25 cellular contexts compared by ENCODE assay signal in the genomic region with DNA sequence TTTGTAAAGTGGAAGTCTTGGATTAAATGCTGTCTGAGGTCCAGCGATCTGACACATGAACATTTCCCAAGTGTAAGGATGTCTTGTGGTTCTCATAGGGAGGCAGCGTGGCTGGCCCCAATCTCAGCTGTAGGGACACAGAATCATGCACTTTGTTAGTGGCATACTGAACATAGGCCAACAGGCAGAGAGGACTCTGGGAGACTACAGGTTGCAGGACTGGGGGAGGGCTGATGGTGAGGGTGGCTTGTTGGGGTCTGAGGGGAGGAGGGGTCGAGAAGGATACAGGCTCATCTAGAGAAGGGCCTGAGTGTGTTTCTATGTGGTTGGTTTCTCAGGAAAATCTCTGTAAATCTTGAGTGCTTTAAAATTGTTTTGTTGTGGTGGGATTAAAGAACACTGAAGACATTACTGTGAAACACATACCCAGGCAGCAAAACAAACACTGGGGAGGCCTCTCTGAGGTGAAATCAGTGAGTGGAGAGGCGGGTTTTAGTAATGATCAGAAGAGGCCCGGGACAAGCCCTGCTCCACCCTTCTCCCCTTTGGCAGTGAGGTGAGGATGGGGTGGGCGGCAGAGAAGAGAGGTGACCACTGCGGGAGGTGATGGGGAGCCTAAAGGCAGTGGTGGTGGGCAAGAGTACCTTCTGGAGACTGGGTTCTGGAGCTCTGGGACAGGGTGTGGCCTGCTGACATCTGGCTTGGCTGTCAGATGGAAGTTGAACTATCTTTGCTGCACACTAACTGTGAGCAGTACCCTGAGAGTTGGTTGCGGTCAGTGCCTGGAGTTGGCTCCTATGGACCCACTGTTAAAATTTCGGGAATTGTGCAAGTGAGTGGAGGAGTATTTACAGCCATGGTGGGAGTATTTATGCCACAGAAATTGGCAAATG. TPM values are rescaled to one million over a fixed set of nuclear protein-coding genes. Genes with fewer than 3 reads are reported as not detected.
DNase-seq lines count a peak whose midpoint lies in the region; ATAC-seq and TF ChIP-seq lines count a peak whose summit lies in the region.
"Had no signal": no experiment of that assay in that cellular context is flagged by ENCODE, and none has a peak within 500 bp of the region (broad histone marks: within the 10 kb centered on the region; RNA-seq: fewer than 3 reads in every experiment).

No MANE protein-coding gene starts in this region.

- H3K4me3 Mint-ChIP-seq in nephron (peak overlapping the region; percentile 92 to 99 (median 97)), immature natural killer cell (no peak overlapping the region)
- H3K4me3 Mint-ChIP-seq: B cell; stimulated activated naive B cell treated with anti-CD40 and anti-IgM and Interleukin-4, amounts not matched to agents 10 μg/mL and 1 μg/mL and 100 μg/mL, for 72 hours; T-helper 17 cell had no signal

- no peak for ATAC-seq in Right ventricle myocardium inferior
- no peak for ATAC-seq in GM21360 (IDR thresholded peaks at IDR 0.05; ENCODE audit: unreplicated experiment)
- ATAC-seq: left lung; stimulated activated naive B cell treated with anti-CD40 and anti-IgM and Interleukin-4, amounts not matched to agents 10 μg/mL and 1 μg/mL and 100 μg/mL, for 72 hours; T-helper 17 cell had no signal

- H3K4me1 Mint-ChIP-seq in nephron (peaks cover 64% of the 10 kb centered on the region), immature natural killer cell (peaks cover 7 to 12% of the 10 kb centered on the region in 2 donors)

- H3K4me1 ChIP-seq in left ventricle myocardium inferior (peaks cover 79% of the 10 kb centered on the region), vagina (peaks cover 74% of the 10 kb centered on the region)

- TF ChIP-seq POLR2A in vagina (IDR thresholded peaks at IDR 0.05) = no peak

- TF ChIP-seq CTCF in left ventricle myocardium inferior (IDR thresholded peaks at IDR 0.05; ENCODE audit: borderline replicate concordance) (no peak), nephron (IDR thresholded peaks at IDR 0.05; ENCODE audit: unreplicated experiment in 3 of 3) (no peak), vagina (IDR thresholded peaks at IDR 0.05) (no peak)

- H3K27ac Mint-ChIP-seq in nephron = peak overlapping the region; percentile 56 to 75 (median 72)
- no peak overlapping the region for H3K27ac Mint-ChIP-seq in immature natural killer cell
- H3K27ac Mint-ChIP-seq: B cell; IgD-negative memory B cell; stimulated activated naive B cell treated with anti-CD40 and anti-IgM and Interleukin-4, amounts not matched to agents 10 μg/mL and 1 μg/mL and 100 μg/mL, for 72 hours; T-helper 17 cell had no signal

- H3K9me3 ChIP-seq in left ventricle myocardium inferior (replicated peaks) (no peaks in the 10 kb centered on the region), vagina (no peaks in the 10 kb centered on the region)
- H3K9me3 ChIP-seq: left lung had no signal

- peaks cover 40% of the 10 kb centered on the region for H3K36me3 Mint-ChIP-seq in nephron (ENCODE audit: low read depth)
- H3K36me3 Mint-ChIP-seq in immature natural killer cell = no peaks in the 10 kb centered on the region
- H3K36me3 Mint-ChIP-seq: stimulated activated naive B cell treated with anti-CD40 and anti-IgM and Interleukin-4, amounts not matched to agents 10 μg/mL and 1 μg/mL and 100 μg/mL, for 72 hours had no signal

- H3K4me3 ChIP-seq in left ventricle myocardium inferior (peak overlapping the region; percentile 75), vagina (peak overlapping the region in 1 of 2 donors; percentile 19)
- H3K4me3 ChIP-seq: left lung had no signal

- intact Hi-C loops in left ventricle myocardium inferior (cut with micrococcal nuclease) = no loop called here
- intact Hi-C loops in Right ventricle myocardium inferior (cut with DNase I) = loop anchor here (2.0 kb wide), 1 partner anchor 29 kb away; no protein-coding TSS in a partner anchor
- intact Hi-C loops in vagina (cut with DNase I) = no loop called here

- H3K27me3 ChIP-seq in left ventricle myocardium inferior (ENCODE audit: low read depth) = no peaks in the 10 kb centered on the region
- no peaks in the 10 kb centered on the region for H3K27me3 ChIP-seq in vagina
- H3K27me3 ChIP-seq: left lung had no signal

- H3K27me3 Mint-ChIP-seq in nephron (ENCODE audit: low read depth) (no peaks in the 10 kb centered on the region), immature natural killer cell (ENCODE audit: low read depth in 3 of 3) (peaks cover 3 to 15% (median 4%) of the 10 kb centered on the region in 3 donors)

- peak overlapping the region; percentile 87 for H3K27ac ChIP-seq in left ventricle myocardium inferior (replicated peaks)
- H3K27ac ChIP-seq in vagina = peak overlapping the region; percentile 91
- H3K27ac ChIP-seq: epithelial cell of prostate, WERI-Rb-1 had no signal

- no peaks in the 10 kb centered on the region for H3K9me3 Mint-ChIP-seq in nephron
- peaks cover 0 to 3% (median 0%) of the 10 kb centered on the region in 6 donors for H3K9me3 Mint-ChIP-seq in immature natural killer cell
- H3K9me3 Mint-ChIP-seq: IgD-negative memory B cell; stimulated activated naive B cell treated with anti-CD40 and anti-IgM and Interleukin-4, amounts not matched to agents 10 μg/mL and 1 μg/mL and 100 μg/mL, for 72 hours had no signal

- H3K36me3 ChIP-seq in left ventricle myocardium inferior (no peaks in the 10 kb centered on the region), vagina (no peaks in the 10 kb centered on the region)
- H3K36me3 ChIP-seq: left lung had no signal

- DNase-seq in left ventricle myocardium inferior (no peak), Right ventricle myocardium inferior (ENCODE audit: missing footprints) (no peak), vagina (ENCODE audit: extremely low spot score in 2 of 2) (no peak), immature natural killer cell (no peak)
- DNase-seq: 8988T; activated CD4-positive, alpha-beta T cell treated with anti-CD3 and anti-CD28 coated beads, Interleukin-2, amount 50 U/mL, for 4 hours; activated naive CD4-positive, alpha-beta T cell; amygdala; Calu3; central memory CD4-positive, alpha-beta T cell; EL; left lung; NCI-H1694 treated with DMSO at 0.1 percent for 48 hours; NCI-H748 treated with DMSO at 0.1 percent for 48 hours; occipital lobe; OCI-M1; stimulated activated naive B cell treated with anti-CD40 and anti-IgM and Interleukin-4, amounts not matched to agents 10 μg/mL and 1 μg/mL and 100 μg/mL, for 72 hours; T-helper 17 cell; trophoblast cell; WERI-Rb-1 had no signal

RNA-seq across cellular contexts. Expression of a gene that starts 3.3 kb away (rescaled TPM):
- 8.0 TPM for total RNA-seq in left ventricle myocardium inferior
- total RNA-seq in Right ventricle myocardium inferior = 9.5 TPM
- 14.7 TPM for total RNA-seq in vagina
- polyA plus RNA-seq in immature natural killer cell = under 1 TPM in 2 of 3 donors, not detected in 1; 0.18 TPM
- polyA plus RNA-seq: IgD-negative memory B cell had no signal

RNA-seq across cellular contexts. Expression of a gene that starts 27.4 kb away (rescaled TPM):
- total RNA-seq in left ventricle myocardium inferior (0.55 TPM), Right ventricle myocardium inferior (1.1 TPM), vagina (1.7 TPM)
- polyA plus RNA-seq in immature natural killer cell = not detected

RNA-seq across cellular contexts. Expression of a gene that starts 27.7 kb away (rescaled TPM):
- 20.5 TPM for total RNA-seq in left ventricle myocardium inferior
- total RNA-seq in Right ventricle myocardium inferior = 23.3 TPM
- total RNA-seq in vagina = 41.7 TPM
- polyA plus RNA-seq in immature natural killer cell = 10 to 100 TPM; 12.5 to 28.0 (median 25.6) TPM

RNA-seq across cellular contexts. Expression of a gene that starts 34.1 kb away (rescaled TPM):
- total RNA-seq in left ventricle myocardium inferior (20.6 TPM), Right ventricle myocardium inferior (28.4 TPM), vagina (47.9 TPM)
- not detected for polyA plus RNA-seq in immature natural killer cell
- total RNA-seq: T-helper 17 cell had no signal

RNA-seq across cellular contexts. Expression of a gene that starts 40.5 kb away (rescaled TPM):
- total RNA-seq in left ventricle myocardium inferior = 74.8 TPM
- total RNA-seq in Right ventricle myocardium inferior = 76.6 TPM
- total RNA-seq in vagina = 43.2 TPM
- polyA plus RNA-seq in immature natural killer cell = 10 to 100 TPM; 62.2 to 91.2 (median 82.6) TPM

Comparison
In these comparisons a context has a peak if more than half of its experiments do, and no peak if none do; other contexts are left out.
1. H3K27ac Mint-ChIP-seq: peak in nephron (3 of 3); none in immature natural killer cell (0 of 6).
2. H3K4me3 Mint-ChIP-seq: peak in nephron (3 of 3); none in immature natural killer cell (0 of 5).